In the genomic region with DNA sequence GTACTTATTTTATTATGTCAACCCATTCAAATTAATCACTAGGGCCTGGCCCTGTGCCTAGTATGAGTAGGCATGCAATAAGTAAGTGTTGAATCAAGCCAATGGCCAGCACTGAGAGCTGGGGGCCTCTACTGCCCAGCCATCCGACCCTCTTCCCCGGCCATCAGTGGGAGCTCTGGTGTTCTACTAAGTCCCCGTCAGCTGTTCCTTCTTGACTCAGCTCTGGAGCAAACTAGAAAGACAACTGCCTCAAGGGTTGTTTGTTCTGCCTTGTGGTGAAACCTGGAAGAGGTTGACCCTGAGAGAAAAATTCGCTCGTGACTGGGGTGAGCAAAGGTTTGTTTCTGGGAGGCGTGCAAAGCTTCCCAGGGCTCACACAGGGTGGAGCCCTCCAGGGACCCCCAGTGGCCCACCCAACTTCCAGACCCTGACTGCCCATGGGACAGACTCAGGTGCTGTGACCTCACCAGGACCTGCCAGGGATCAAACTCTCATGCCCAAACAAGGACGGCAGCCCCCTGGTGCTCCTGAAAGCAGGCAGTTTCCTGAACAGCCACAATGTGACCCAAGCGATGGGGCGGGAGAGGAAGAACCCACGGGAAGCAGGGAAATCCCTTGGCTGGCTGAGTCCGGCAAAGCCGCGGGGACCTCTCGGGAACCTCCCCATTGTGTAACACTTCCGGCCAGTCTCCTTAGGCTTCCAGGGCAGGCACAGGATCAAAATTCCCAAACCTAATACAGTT, we compare ENCODE assay signal across 17 cellular contexts. TPM values are rescaled to one million over a fixed set of nuclear protein-coding genes. Genes with fewer than 3 reads are reported as not detected.
DNase-seq lines count a peak whose midpoint lies in the region; ATAC-seq and TF ChIP-seq lines count a peak whose summit lies in the region.
"Had no signal": no experiment of that assay in that cellular context is flagged by ENCODE, and none has a peak within 500 bp of the region (broad histone marks: within the 10 kb centered on the region; RNA-seq: fewer than 3 reads in every experiment).

No MANE protein-coding gene starts in this region.

- H4K20me1 ChIP-seq in fibroblast of lung (ENCODE audit: control insufficient read depth, extremely low read depth, insufficient read depth, low read length) = no peaks in the 10 kb centered on the region
- H4K20me1 ChIP-seq in smooth muscle cell (ENCODE audit: low read depth) = no peaks in the 10 kb centered on the region

- H3K4me2 ChIP-seq in fibroblast of lung (ENCODE audit: extremely low read depth, insufficient read depth, low read length) (no peak overlapping the region), smooth muscle cell (no peak overlapping the region)

- intact Hi-C loops in right lobe of liver (cut with DNase I) = no loop called here

- H2AFZ ChIP-seq in fibroblast of lung (ENCODE audit: low read length) (no peak overlapping the region), smooth muscle cell (ENCODE audit: low read depth) (peak overlapping the region; percentile 18)

- H3K36me3 ChIP-seq in fibroblast of lung (ENCODE audit: control insufficient read depth, insufficient read depth, low read length) = no peaks in the 10 kb centered on the region
- H3K36me3 ChIP-seq in right lobe of liver = no peaks in the 10 kb centered on the region
- no peaks in the 10 kb centered on the region for H3K36me3 ChIP-seq in smooth muscle cell (ENCODE audit: low read depth)
- no peaks in the 10 kb centered on the region for H3K36me3 ChIP-seq in effector memory CD4-positive, alpha-beta T cell (ENCODE audit: control insufficient read depth, insufficient read depth, low read length)
- H3K36me3 ChIP-seq: ascending aorta had no signal

- H3K9me3 ChIP-seq in fibroblast of lung (ENCODE audit: control insufficient read depth, insufficient read depth, low read depth, low read length) (no peaks in the 10 kb centered on the region), right lobe of liver (no peaks in the 10 kb centered on the region), smooth muscle cell (replicated peaks; ENCODE audit: low read depth) (no peaks in the 10 kb centered on the region)
- no peaks in the 10 kb centered on the region for H3K9me3 ChIP-seq in effector memory CD4-positive, alpha-beta T cell (ENCODE audit: control insufficient read depth, low read length)
- H3K9me3 ChIP-seq: ascending aorta had no signal

- peaks cover 5% of the 10 kb centered on the region for H3K27me3 ChIP-seq in fibroblast of lung (ENCODE audit: control insufficient read depth, insufficient read depth, low read length)
- no peaks in the 10 kb centered on the region for H3K27me3 ChIP-seq in right lobe of liver
- no peaks in the 10 kb centered on the region for H3K27me3 ChIP-seq in smooth muscle cell (ENCODE audit: low read depth)
- no peaks in the 10 kb centered on the region for H3K27me3 ChIP-seq in effector memory CD4-positive, alpha-beta T cell (replicated peaks; ENCODE audit: control insufficient read depth, insufficient read depth, low read length, poor library complexity, severe bottlenecking)
- H3K27me3 ChIP-seq: ascending aorta had no signal

- peak; percentile 89 to 98 (median 94) for ATAC-seq in right lobe of liver
- no peak for ATAC-seq in GM18511 (IDR thresholded peaks at IDR 0.05; ENCODE audit: unreplicated experiment)
- ATAC-seq in GM19023 (IDR thresholded peaks at IDR 0.05; ENCODE audit: unreplicated experiment) = no peak
- no peak for ATAC-seq in HG02642 (IDR thresholded peaks at IDR 0.05; ENCODE audit: poor library complexity, unreplicated experiment)

- peaks cover 5% of the 10 kb centered on the region for H3K4me1 ChIP-seq in fibroblast of lung (ENCODE audit: control insufficient read depth, extremely low read depth, insufficient read depth, low read length)
- H3K4me1 ChIP-seq in right lobe of liver = peaks cover 0 to 7% (median 2%) of the 10 kb centered on the region in 4 donors
- H3K4me1 ChIP-seq in smooth muscle cell (ENCODE audit: low read depth) = no peaks in the 10 kb centered on the region
- H3K4me1 ChIP-seq in effector memory CD4-positive, alpha-beta T cell (ENCODE audit: control insufficient read depth, insufficient read depth, low read length, poor library complexity, severe bottlenecking) = no peaks in the 10 kb centered on the region
- H3K4me1 ChIP-seq: ascending aorta had no signal

- H3K9ac ChIP-seq in fibroblast of lung (ENCODE audit: insufficient read depth, low read length) (no peak overlapping the region), smooth muscle cell (ENCODE audit: low read depth) (no peak overlapping the region)

- H3K79me2 ChIP-seq in fibroblast of lung (ENCODE audit: control insufficient read depth, insufficient read depth, low read length) (no peaks in the 10 kb centered on the region), smooth muscle cell (ENCODE audit: low read depth) (no peaks in the 10 kb centered on the region)

- no peak for TF ChIP-seq POLR2A in right lobe of liver (IDR thresholded peaks at IDR 0.05)

- WGBS in right lobe of liver (ENCODE audit: insufficient coverage, low coverage, low lambda C conversion rate, missing lambda C conversion rate) = 31% methylated on average over 2 of the region's 15 CpGs
- 88% methylated on average over 15 of the region's 15 CpGs for WGBS in smooth muscle cell (ENCODE audit: low lambda C conversion rate)

- TF ChIP-seq CTCF in fibroblast of lung (conservative IDR thresholded peaks at IDR 0.05 in 1 of 2, IDR thresholded peaks at IDR 0.05 in 1 of 2; ENCODE audit: low read depth in 1 of 2, low read length in 2 of 2) (no peak), right lobe of liver (IDR thresholded peaks at IDR 0.05) (no peak), smooth muscle cell (IDR thresholded peaks at IDR 0.05; ENCODE audit: borderline replicate concordance, insufficient read depth, poor library complexity, severe bottlenecking) (no peak)

- H3F3A ChIP-seq in smooth muscle cell (ENCODE audit: low read depth) = no peaks in the 10 kb centered on the region

- no peak overlapping the region for H3K4me3 ChIP-seq in fibroblast of lung (replicated peaks in 1 of 4; ENCODE audit: control extremely low read depth in 1 of 4, insufficient read depth in 1 of 4, low read depth in 3 of 4, low read length in 4 of 4)
- H3K4me3 ChIP-seq in right lobe of liver = peak overlapping the region in 1 of 3 donors; percentile 22
- H3K4me3 ChIP-seq in smooth muscle cell = no peak overlapping the region
- no peak overlapping the region for H3K4me3 ChIP-seq in effector memory CD4-positive, alpha-beta T cell (ENCODE audit: insufficient read depth, low read depth, low read length, poor library complexity, severe bottlenecking)
- H3K4me3 ChIP-seq: ascending aorta had no signal

- H3K27ac ChIP-seq in fibroblast of lung (ENCODE audit: insufficient read depth, low read length) = no peak overlapping the region
- H3K27ac ChIP-seq in right lobe of liver = peak overlapping the region in 2 of 3 donors; percentile 11 to 26
- H3K27ac ChIP-seq in smooth muscle cell (ENCODE audit: low read depth) = no peak overlapping the region
- H3K27ac ChIP-seq in effector memory CD4-positive, alpha-beta T cell (ENCODE audit: insufficient read depth, low read length, poor library complexity, severe bottlenecking) = no peak overlapping the region
- H3K27ac ChIP-seq: ascending aorta had no signal

- DNase-seq in LHCN-M2 (ENCODE audit: low read depth) (peak; percentile 80), fibroblast of lung (ENCODE audit: low read depth in 2 of 2) (peak; percentile 59 to 63), right lobe of liver (peak; percentile 66 to 80 (median 76)), smooth muscle cell (lab: John Stamatoyannopoulos, UW; ENCODE audit: unreplicated experiment) (no peak)
- no peak for DNase-seq in effector memory CD4-positive, alpha-beta T cell
- DNase-seq: activated T-cell treated with anti-CD3 and anti-CD28 coated beads, Interleukin-2, amount 50 U/mL, for 48 hours; endodermal cell; HFFc6; NCI-H187; nephron progenitor cell had no signal

RNA-seq across cellular contexts. Expression of a gene that starts 50.4 kb away (rescaled TPM):
- total RNA-seq in LHCN-M2 (2014; rRNA removed) (not detected in 2 replicates), fibroblast of lung (not detected in 2 replicates), right lobe of liver (not detected), smooth muscle cell (not detected in 2 replicates)
- not detected for polyA plus RNA-seq in LHCN-M2 (2012)
- polyA plus RNA-seq in fibroblast of lung (not detected in 2 replicates), smooth muscle cell (not detected in 2 replicates)
- polyA plus RNA-seq in fibroblast of lung (2012) = not detected in 2 replicates
- not detected in 2 replicates for polyA minus RNA-seq in fibroblast of lung (ENCODE audit: low replicate concordance)
- total RNA-seq: ascending aorta, endodermal cell, G401, HFFc6, SK-MEL-5 had no signal
- polyA plus RNA-seq: BJ had no signal

Comparison
In these comparisons a context has a peak if more than half of its experiments do, and no peak if none do; other contexts are left out.
1. DNase-seq: peak in LHCN-M2 (single experiment), fibroblast of lung (2 of 2) and right lobe of liver (3 of 3); none in smooth muscle cell (single experiment) and effector memory CD4-positive, alpha-beta T cell (0 of 3).
2. H3K27ac ChIP-seq: peak in right lobe of liver (2 of 3); none in fibroblast of lung (single experiment), smooth muscle cell (single experiment) and effector memory CD4-positive, alpha-beta T cell (single experiment).
3. ATAC-seq: peak in right lobe of liver (4 of 4); none in GM18511 (single experiment), GM19023 (single experiment) and HG02642 (single experiment).